In genomic region chr7:113504691-113505090, GRCh38 we compare ENCODE assay signal across 8 cellular contexts.
"Had no signal": no experiment of that assay in that cellular context is flagged by ENCODE, and none has a peak within 500 bp of the region (broad histone marks: within the 10 kb centered on the region; RNA-seq: fewer than 3 reads in every experiment).

No MANE protein-coding gene starts in this region.

- ATAC-seq: GM23338, K562 had no signal

- H3K4me3 ChIP-seq: GM23338, K562 had no signal

- FAIRE-seq: H1, HTR-8/SVneo, K562 had no signal

- DNase-seq: H9, HCEC 1CT, IMR-90, KG1 had no signal
